Comparison of ENCODE assay signal across 7 cellular contexts in the genomic region with DNA sequence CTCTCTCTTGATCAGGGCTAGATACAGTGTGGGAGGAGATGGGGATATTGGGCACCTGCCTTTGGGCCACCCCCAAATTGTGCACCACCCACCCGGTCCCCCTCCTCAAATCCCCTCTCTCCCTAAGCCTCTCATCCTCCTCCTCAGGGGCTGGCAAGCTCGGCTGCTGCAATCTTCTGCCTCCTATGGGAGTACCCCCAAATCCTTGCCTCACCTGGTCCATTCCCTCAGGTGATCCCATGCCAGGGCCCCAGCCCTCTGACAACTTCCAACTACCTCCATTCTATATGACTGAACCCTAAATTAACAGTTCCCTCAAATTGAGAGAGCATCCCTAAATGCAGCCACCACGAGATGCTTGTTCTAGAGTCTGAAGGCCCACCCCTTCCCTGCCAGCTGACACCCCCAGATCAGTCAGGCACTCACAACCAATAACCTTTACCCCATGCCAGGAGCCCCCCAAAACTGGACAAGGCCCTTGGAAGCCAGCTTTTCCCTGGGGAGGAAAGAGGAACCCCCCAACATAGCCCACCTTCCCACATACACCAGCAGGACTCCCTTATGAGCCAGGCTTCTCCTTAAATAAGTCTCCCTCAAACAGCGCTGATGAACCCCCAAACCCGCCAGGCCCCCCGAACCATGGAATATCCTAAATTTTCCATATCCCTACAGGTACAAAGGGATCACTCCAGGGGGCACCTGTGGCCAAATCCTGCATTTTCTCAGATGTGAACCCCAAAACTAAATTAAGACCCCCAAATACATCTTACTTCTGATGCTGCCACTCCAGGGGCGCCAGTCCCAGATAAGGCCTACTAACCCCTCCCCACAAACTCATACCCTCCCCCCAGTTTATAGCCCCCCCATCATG. TPM values are rescaled to one million over a fixed set of nuclear protein-coding genes. Genes with fewer than 3 reads are reported as not detected.
DNase-seq lines count a peak whose midpoint lies in the region; ATAC-seq and TF ChIP-seq lines count a peak whose summit lies in the region.
"Had no signal": no experiment of that assay in that cellular context is flagged by ENCODE, and none has a peak within 500 bp of the region (broad histone marks: within the 10 kb centered on the region; RNA-seq: fewer than 3 reads in every experiment).

No MANE protein-coding gene starts in this region.

- intact Hi-C loops in Panc1 (cut with micrococcal nuclease; ENCODE audit: unreplicated experiment) (no loop called here), esophagus muscularis mucosa (cut with DNase I) (no loop called here)

- peaks cover 83% of the 10 kb centered on the region for H3K4me1 Mint-ChIP-seq in stimulated activated naive CD8-positive, alpha-beta T cell treated with anti-CD3 and anti-CD28 coated beads, Interleukin-15, amount 100 ng/mL, for 72 hours

- no peak for ATAC-seq in Panc1
- no peak for ATAC-seq in stimulated activated naive CD8-positive, alpha-beta T cell treated with anti-CD3 and anti-CD28 coated beads, Interleukin-15, amount 100 ng/mL, for 72 hours

- H3K27ac ChIP-seq in Panc1 (ENCODE audit: low read length) (peak overlapping the region; percentile 73), esophagus muscularis mucosa (replicated peaks in 1 of 4) (peak overlapping the region; percentile 92 to 99 (median 97))

- BruUV-seq in Panc1 (replicated peaks; lab: Mats Ljungman, UMichigan): TSS peak; percentile 55

- peak overlapping the region; percentile 69 to 74 for H3K4me3 Mint-ChIP-seq in stimulated activated naive CD8-positive, alpha-beta T cell treated with anti-CD3 and anti-CD28 coated beads, Interleukin-15, amount 100 ng/mL, for 72 hours

- H3K27ac Mint-ChIP-seq in stimulated activated naive CD8-positive, alpha-beta T cell treated with anti-CD3 and anti-CD28 coated beads, Interleukin-15, amount 100 ng/mL, for 72 hours: peak overlapping the region in 1 of 2 donors; percentile 15

- TF ChIP-seq CTCF in Panc1 (IDR thresholded peaks at IDR 0.05) (no peak), esophagus muscularis mucosa (IDR thresholded peaks at IDR 0.05) (no peak)

- H3K9me3 Mint-ChIP-seq in stimulated activated naive CD8-positive, alpha-beta T cell treated with anti-CD3 and anti-CD28 coated beads, Interleukin-15, amount 100 ng/mL, for 72 hours: no peaks in the 10 kb centered on the region

- H3K9me3 ChIP-seq in Panc1 (ENCODE audit: control insufficient read depth, insufficient read depth, low read depth, low read length): no peaks in the 10 kb centered on the region
- no peaks in the 10 kb centered on the region for H3K9me3 ChIP-seq in esophagus muscularis mucosa

- H3K36me3 ChIP-seq in Panc1 (ENCODE audit: control insufficient read depth, insufficient read depth, low read length) (peaks cover 5% of the 10 kb centered on the region; the same call in 1 of the 2 replicates), esophagus muscularis mucosa (peaks cover 0 to 11% (median 5%) of the 10 kb centered on the region in 4 donors)

- H3K4me3 ChIP-seq in Panc1 (ENCODE audit: low read depth in 2 of 2, low read length in 2 of 2): peak overlapping the region; percentile 53 to 67
- H3K4me3 ChIP-seq in esophagus muscularis mucosa: peak overlapping the region; percentile 56 to 68 (median 62)

- no peak for TF ChIP-seq POLR2A in esophagus muscularis mucosa (IDR thresholded peaks at IDR 0.05; ENCODE audit: low read depth)

- no peaks in the 10 kb centered on the region for H3K27me3 Mint-ChIP-seq in stimulated activated naive CD8-positive, alpha-beta T cell treated with anti-CD3 and anti-CD28 coated beads, Interleukin-15, amount 100 ng/mL, for 72 hours

- H3K4me1 ChIP-seq in Panc1 (ENCODE audit: control insufficient read depth, insufficient read depth, low read length): peaks cover 36% of the 10 kb centered on the region
- peaks cover 55 to 84% (median 83%) of the 10 kb centered on the region in 4 donors for H3K4me1 ChIP-seq in esophagus muscularis mucosa

- CTCF ChIA-PET in Panc1 (lab: Charles Lee): interaction anchor here (0.6 kb wide), 2 partner anchors 123 to 170 kb away, joined by 10 to 12 read pairs; no protein-coding TSS in a partner anchor

- H3K27me3 ChIP-seq in Panc1 (ENCODE audit: control insufficient read depth, insufficient read depth, low read length) (no peaks in the 10 kb centered on the region), esophagus muscularis mucosa (no peaks in the 10 kb centered on the region)

- POLR2A ChIA-PET in Panc1 (lab: Charles Lee): interaction anchor here (0.6 kb wide), 1 partner anchor 88 kb away, joined by 25 read pairs; no protein-coding TSS in a partner anchor

- in situ Hi-C loops in Panc1 (cut with HindIII; ENCODE audit: low pct_unique_long_range_greater_than_20kb, low sequenced_read_pairs): no loop called here

- WGBS in esophagus muscularis mucosa: 16% methylated on average over 7 of the region's 7 CpGs

- no peak for DNase-seq in Panc1 (ENCODE audit: low read depth, low spot score)
- DNase-seq in esophagus muscularis mucosa (ENCODE audit: extremely low spot score): no peak
- no peak for DNase-seq in stimulated activated naive CD8-positive, alpha-beta T cell treated with anti-CD3 and anti-CD28 coated beads, Interleukin-15, amount 100 ng/mL, for 72 hours
- DNase-seq in CD1c-positive myeloid dendritic cell (ENCODE audit: extremely low spot score): no peak
- no peak for DNase-seq in putamen (ENCODE audit: low spot score)
- DNase-seq: activated gamma-delta T cell treated with Interleukin-2 at 50 U/mL for 16 hours; stimulated activated CD8-positive, alpha-beta memory T cell treated with anti-CD3 and anti-CD28 coated beads, Interleukin-4, amount 100 ng/mL, for 48 hours had no signal

- TF ChIP-seq EP300 in esophagus muscularis mucosa (IDR thresholded peaks at IDR 0.05): no peak

RNA-seq across cellular contexts. Expression of a gene that starts 3.2 kb away (rescaled TPM):
- total RNA-seq in Panc1 (2021; ENCODE audit: unreplicated experiment) (32.4 TPM), esophagus muscularis mucosa (10 to 100 TPM; 12.3 to 21.4 (median 16.5) TPM)
- 44.9 TPM for polyA plus RNA-seq in Panc1 (2012; ENCODE audit: insufficient read length)

RNA-seq across cellular contexts. Expression of a gene that starts 3.3 kb away (rescaled TPM):
- total RNA-seq in Panc1 (2021; ENCODE audit: unreplicated experiment) (305 TPM), esophagus muscularis mucosa (100 to 1,000 TPM; 250 to 662 (median 544) TPM)
- polyA plus RNA-seq in Panc1 (2012; ENCODE audit: insufficient read length): 289 TPM

RNA-seq across cellular contexts. Expression of a gene that starts 17.8 kb away (rescaled TPM):
- total RNA-seq in Panc1 (2021; ENCODE audit: unreplicated experiment) (84.2 TPM), esophagus muscularis mucosa (10 to 100 TPM; 34.5 to 55.5 (median 43.7) TPM)
- 108 TPM for polyA plus RNA-seq in Panc1 (2012; ENCODE audit: insufficient read length)

RNA-seq across cellular contexts. Expression of a gene that starts 22.8 kb away (rescaled TPM):
- 69.3 TPM for total RNA-seq in Panc1 (2021; ENCODE audit: unreplicated experiment)
- 68.6 TPM for polyA plus RNA-seq in Panc1 (2012; ENCODE audit: insufficient read length)
- 10 to 100 TPM; 21.6 to 38.1 (median 24.8) TPM for total RNA-seq in esophagus muscularis mucosa

RNA-seq across cellular contexts. Expression of a gene that starts 25.8 kb away (rescaled TPM):
- total RNA-seq in Panc1 (2021; ENCODE audit: unreplicated experiment): 289 TPM
- polyA plus RNA-seq in Panc1 (2012; ENCODE audit: insufficient read length): 175 TPM
- total RNA-seq in esophagus muscularis mucosa: 100 to 1,000 TPM; 360 to 524 (median 408) TPM
